In genomic region chr1:204975568-204976235, GRCh38 we compare ENCODE assay signal across 8 cellular contexts.
DNase-seq lines count a peak whose midpoint lies in the region; ATAC-seq, FAIRE-seq and TF ChIP-seq lines count a peak whose summit lies in the region.

No MANE protein-coding gene starts in this region.

- H3K27me3 ChIP-seq in BLaER1 (no peaks in the 10 kb centered on the region), esophagus muscularis mucosa (no peaks in the 10 kb centered on the region), thyroid gland (no peaks in the 10 kb centered on the region)

- TF ChIP-seq POLR2A in esophagus muscularis mucosa (IDR thresholded peaks at IDR 0.05; ENCODE audit: low read depth) (no peak), thyroid gland (IDR thresholded peaks at IDR 0.05) (no peak)

- no peaks in the 10 kb centered on the region for H3K9me3 Mint-ChIP-seq in nephron

- H3K36me3 ChIP-seq in BLaER1 (no peaks in the 10 kb centered on the region), esophagus muscularis mucosa (peaks cover 7 to 100% (median 57%) of the 10 kb centered on the region in 4 donors), thyroid gland (no peaks in the 10 kb centered on the region)

- H4K20me1 ChIP-seq in BLaER1, result no peaks in the 10 kb centered on the region

- TF ChIP-seq EP300 in esophagus muscularis mucosa (IDR thresholded peaks at IDR 0.05), result no peak

- ATAC-seq in HG02884 (IDR thresholded peaks at IDR 0.05; ENCODE audit: unreplicated experiment), result no peak

- no peak overlapping the region for H3K9ac ChIP-seq in BLaER1

- H3K4me3 ChIP-seq in BLaER1 (no peak overlapping the region), esophagus muscularis mucosa (no peak overlapping the region), thyroid gland (replicated peaks in 1 of 3) (no peak overlapping the region)

- no peaks in the 10 kb centered on the region for H3K36me3 Mint-ChIP-seq in nephron (ENCODE audit: low read depth)

- H3K27me3 Mint-ChIP-seq in nephron (ENCODE audit: low read depth), result peaks cover 23% of the 10 kb centered on the region

- TF ChIP-seq CTCF in esophagus muscularis mucosa (IDR thresholded peaks at IDR 0.05) (peak; percentile 57 to 81 (median 59)), nephron (IDR thresholded peaks at IDR 0.05; ENCODE audit: unreplicated experiment in 3 of 3) (peak; percentile 84 to 90 (median 86)), thyroid gland (IDR thresholded peaks at IDR 0.05) (peak; percentile 56 to 90 (median 78))

- peak overlapping the region; percentile 41 for H3K4me2 ChIP-seq in BLaER1

- H3K4me1 ChIP-seq in BLaER1 (peaks cover 38% of the 10 kb centered on the region), esophagus muscularis mucosa (peaks cover 0 to under 1% (median 0%) of the 10 kb centered on the region in 4 donors), thyroid gland (peaks cover 0 to 3% of the 10 kb centered on the region in 2 donors)

- H3K9me3 ChIP-seq in BLaER1, result no peaks in the 10 kb centered on the region
- H3K9me3 ChIP-seq in esophagus muscularis mucosa, result no peaks in the 10 kb centered on the region
- no peaks in the 10 kb centered on the region for H3K9me3 ChIP-seq in thyroid gland

- H3K4me3 Mint-ChIP-seq in nephron, result no peak overlapping the region

- H3K4me1 Mint-ChIP-seq in nephron, result no peaks in the 10 kb centered on the region

- whole genome bisulfite sequencing in esophagus muscularis mucosa, result 56% methylated on average over 8 of the region's 8 CpGs
- WGBS in thyroid gland, 2 donors, result 48 to 51% methylated on average over 8 of the region's 8 CpGs

- intact Hi-C loops in esophagus muscularis mucosa (cut with DNase I) (no loop called here), thyroid gland (cut with DNase I) (loop anchor here (5.0 kb wide), 1 partner anchor 282 kb away; no protein-coding TSS in a partner anchor)

- FAIRE-seq in GM19239 (lab: Jason Lieb, UNC), result peak; percentile 91

- H3K27ac Mint-ChIP-seq in nephron, result no peak overlapping the region

- DNase-seq in GM19239 (ENCODE audit: insufficient read length, low spot score) (peak; percentile 75), NCI-H82 treated with DMSO at 0.1 percent for 48 hours (lab: John Stamatoyannopoulos, UW; ENCODE audit: unreplicated experiment) (peak; percentile 47), esophagus muscularis mucosa (ENCODE audit: extremely low spot score) (no peak), thyroid gland (peak; percentile 45 to 54)
- peak; percentile 48 for DNase-seq in activated CD8-positive, alpha-beta memory T cell treated with anti-CD3 and anti-CD28 coated beads, Interleukin-2, amount 50 U/mL, for 4 hours

- H3K27ac ChIP-seq in BLaER1 (no peak overlapping the region), esophagus muscularis mucosa (replicated peaks in 1 of 4) (no peak overlapping the region), thyroid gland (no peak overlapping the region)
